Comparison of ENCODE assay signal across 8 cellular contexts in genomic region chr16:29900102-29900887, GRCh38. TPM values are rescaled to one million over a fixed set of nuclear protein-coding genes. Genes with fewer than 3 reads are reported as not detected.
A peak's percentile ranks its signal among the peaks of the same experiment; 100 is the strongest.
DNase-seq lines count a peak whose midpoint lies in the region; ATAC-seq, FAIRE-seq and TF ChIP-seq lines count a peak whose summit lies in the region.

A gene with protein sequence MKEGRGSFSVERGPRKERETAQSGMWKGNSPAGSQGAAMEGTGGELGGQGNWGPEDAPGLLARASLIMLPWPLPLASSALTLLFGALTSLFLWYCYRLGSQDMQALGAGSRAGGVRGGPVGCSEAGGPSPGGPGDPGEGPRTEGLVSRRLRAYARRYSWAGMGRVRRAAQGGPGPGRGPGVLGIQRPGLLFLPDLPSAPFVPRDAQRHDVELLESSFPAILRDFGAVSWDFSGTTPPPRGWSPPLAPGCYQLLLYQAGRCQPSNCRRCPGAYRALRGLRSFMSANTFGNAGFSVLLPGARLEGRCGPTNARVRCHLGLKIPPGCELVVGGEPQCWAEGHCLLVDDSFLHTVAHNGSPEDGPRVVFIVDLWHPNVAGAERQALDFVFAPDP (plus strand): TSS chr16:29900488. CDS start chr16:29900972, 484 bp downstream.

- TF ChIP-seq POLR2A in K562 (conservative IDR thresholded peaks at IDR 0.05) = no peak

- H4K20me1 ChIP-seq in BLaER1 = peaks cover 29% of the 10 kb centered on the region; the same call in 1 of the 2 replicates
- H4K20me1 ChIP-seq in K562 (replicated peaks; ENCODE audit: control insufficient read depth, insufficient read depth, low read length) = peaks cover 11% of the 10 kb centered on the region; the same call in 1 of the 2 replicates

- ATAC-seq in K562 (peak; percentile 89), HG03139 (IDR thresholded peaks at IDR 0.05; ENCODE audit: unreplicated experiment) (no peak)

- 2% methylated on average over 18 of the region's 67 CpGs for WGBS in K562 (ENCODE audit: insufficient coverage, low coverage, missing lambda C conversion rate)
- no CpG with 5 or more reads among the region's 67 CpGs for WGBS in iPS DF 6.9 (ENCODE audit: insufficient coverage, insufficient read length)

- H3K4me2 ChIP-seq in BLaER1 (peak within 1 kb of the TSS; percentile 96), K562 (ENCODE audit: insufficient read depth, low read length) (peak within 1 kb of the TSS; percentile 74)

- FAIRE-seq in K562 (lab: Jason Lieb, UNC) = no peak

- H3K9me3 ChIP-seq in BLaER1 (no peaks in the 10 kb centered on the region), K562 (replicated peaks; ENCODE audit: control insufficient read depth, insufficient read depth, low read depth, low read length) (no peaks in the 10 kb centered on the region), iPS DF 6.9 (ENCODE audit: control insufficient read depth, insufficient read depth, low read length) (no peaks in the 10 kb centered on the region)

- peaks cover 21% of the 10 kb centered on the region for H3K4me1 ChIP-seq in BLaER1
- peaks cover 0 to 32% of the 10 kb centered on the region in 2 experiments; a peak in 3 of 5 replicates for H3K4me1 ChIP-seq in K562 (replicated peaks in 1 of 2; ENCODE audit: control insufficient read depth in 2 of 2, insufficient read depth in 2 of 2, low read length in 2 of 2)
- H3K4me1 ChIP-seq in iPS DF 6.9 (ENCODE audit: control insufficient read depth, insufficient read depth, low read length) = peaks cover 4% of the 10 kb centered on the region; the same call in 1 of the 2 replicates

- no peak within 1 kb of the TSS for H3K9ac ChIP-seq in BLaER1
- H3K9ac ChIP-seq in K562 (ENCODE audit: insufficient read depth in 1 of 2, low read depth in 2 of 2, low read length in 2 of 2) = peak within 1 kb of the TSS in 1 of 2 experiments; percentile 84; a peak in 2 of 4 replicates

- H3K27me3 ChIP-seq in BLaER1 = peaks cover 36% of the 10 kb centered on the region
- peaks cover 11 to 23% of the 10 kb centered on the region in 2 experiments for H3K27me3 ChIP-seq in K562 (ENCODE audit: control insufficient read depth in 2 of 2, insufficient read depth in 2 of 2, low read length in 2 of 2)
- no peaks in the 10 kb centered on the region for H3K27me3 ChIP-seq in iPS DF 6.9 (ENCODE audit: control insufficient read depth, insufficient read depth, low read length)

- CTCF ChIA-PET in K562 (lab: Yijun Ruan, JAX; ENCODE audit: low intra/inter-chr PET ratio) = no interaction called here

- TF ChIP-seq EP300 in K562 (IDR thresholded peaks at IDR 0.05; ENCODE audit: low read length) = no peak

- H2AFZ ChIP-seq in K562 (ENCODE audit: low read depth, low read length) = peak within 1 kb of the TSS; percentile 80

- no peak within 1 kb of the TSS for H3K27ac ChIP-seq in BLaER1
- H3K27ac ChIP-seq in K562 (ENCODE audit: extremely low read depth, low read depth, low read length) = no peak within 1 kb of the TSS
- H3K27ac ChIP-seq in iPS DF 6.9 (ENCODE audit: low read length) = no peak within 1 kb of the TSS

- no peak for TF ChIP-seq RAD21 in K562 (CRISPR knock-in tag; conservative IDR thresholded peaks at IDR 0.05 in 1 of 2, IDR thresholded peaks at IDR 0.05 in 1 of 2)

- H3K79me2 ChIP-seq in K562 (ENCODE audit: control insufficient read depth, insufficient read depth, low read length) = no peaks in the 10 kb centered on the region

- BruUV-seq in K562 (replicated peaks; lab: Mats Ljungman, UMichigan) = no TSS peak

- in situ Hi-C loops in K562 (cut with MboI) = no loop called here

- intact Hi-C loops in K562 (cut with micrococcal nuclease) = no loop called here

- peak within 1 kb of the TSS; percentile 68 for H3K4me3 ChIP-seq in BLaER1
- peak within 1 kb of the TSS; percentile 59 for H3K4me3 ChIP-seq in K562
- H3K4me3 ChIP-seq in iPS DF 6.9 (ENCODE audit: low read length) = peak within 1 kb of the TSS; percentile 75
- peak within 1 kb of the TSS; percentile 81 for H3K4me3 ChIP-seq in retinal pigment epithelial cell (ENCODE audit: low read length)

- H3K36me3 ChIP-seq in BLaER1 (no peaks in the 10 kb centered on the region), K562 (ENCODE audit: control insufficient read depth, insufficient read depth, low read length) (no peaks in the 10 kb centered on the region), iPS DF 6.9 (ENCODE audit: control insufficient read depth, insufficient read depth, low read length) (peaks cover 3% of the 10 kb centered on the region; the same call in 1 of the 2 replicates)

- peak; percentile 94 for DNase-seq in GM20000 (ENCODE audit: low spot score)
- peak; percentile 59 for DNase-seq in NAMALWA (ENCODE audit: low spot score)
- peak; percentile 52 for DNase-seq in T-helper 22 cell (ENCODE audit: low read depth)
- peak in 3 of 4 experiments; percentile 52 to 94 (median 91) for DNase-seq in K562 (ENCODE audit: extremely low read depth in 1 of 4, low spot score in 3 of 4)
- DNase-seq in iPS DF 6.9 (ENCODE audit: low read depth, low spot score) = no peak
- DNase-seq in retinal pigment epithelial cell (ENCODE audit: low read depth) = peak; percentile 89

- H3K9me1 ChIP-seq in K562 (ENCODE audit: control insufficient read depth, insufficient read depth, low read length) = peaks cover 3% of the 10 kb centered on the region

- TF ChIP-seq CTCF in GM20000 (IDR thresholded peaks at IDR 0.05; ENCODE audit: extremely low read depth, missing control alignments) (no peak), K562 (IDR thresholded peaks at IDR 0.05 in 2 of 3, conservative IDR thresholded peaks at IDR 0.05 in 1 of 3; ENCODE audit: insufficient read depth in 2 of 3, low read depth in 1 of 3, low read length in 3 of 3) (no peak), retinal pigment epithelial cell (conservative IDR thresholded peaks at IDR 0.05; ENCODE audit: low read depth, low read length) (no peak)

- POLR2A ChIA-PET in K562 (lab: Yijun Ruan, JAX) = interaction anchor here (0.7 to 1.6 kb wide), 6 partner anchors 12 to 95 kb away, joined by 3 to 5 read pairs (median 4); partner anchors contain the start of gene HIRIP3

TF ChIP-seq in K562, 482 proteins besides CTCF, POLR2A, EP300 and RAD21 (continues in another document):
- TF ChIP-seq ETV5 (CRISPR knock-in tag; IDR thresholded peaks at IDR 0.05; ENCODE audit: low read depth) (peak; percentile 64; the same call in 1 of the 2 replicates), ZNF12 (CRISPR knock-in tag; IDR thresholded peaks at IDR 0.05) (no peak)
- TF ChIP-seq, protein P1, sequence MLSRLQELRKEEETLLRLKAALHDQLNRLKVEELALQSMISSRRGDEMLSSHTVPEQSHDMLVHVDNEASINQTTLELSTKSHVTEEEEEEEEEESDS (CRISPR knock-in tag; IDR thresholded peaks at IDR 0.05) = no peak

RNA-seq across cellular contexts. Expression of the gene that starts here (rescaled TPM):
- not detected in 2 replicates for total RNA-seq in K562 (2011; cell fraction: chromatin; rRNA removed; ENCODE audit: low replicate concordance)
- 0.33 TPM in 1 of 2 replicates, not detected in the other for total RNA-seq in K562 (2011; cell fraction: nucleolus; rRNA removed)
- 0.29 TPM in 1 of 2 replicates, not detected in the other for total RNA-seq in K562 (2011; cell fraction: nucleoplasm; rRNA removed)
- not detected in 2 replicates for total RNA-seq in K562 (2014; rRNA removed)
- not detected in 2 replicates for total RNA-seq in K562 (2014; rRNA removed; fragmentation: Illumina TruSeq; extraction: Trizol)
- not detected in 2 replicates for total RNA-seq in K562 (2015; rRNA removed; fragmentation: Illumina TruSeq; extraction: Trizol)
- total RNA-seq in K562 (2021) = 0.18 and 0.22 TPM in 2 replicates
- polyA plus RNA-seq in K562 (2011; rRNA removed) = 0.07 and 0.25 TPM in 2 replicates
- polyA plus RNA-seq in K562 (2011; cell fraction: cytosol; rRNA removed) = 0.92 TPM in 1 of 2 replicates, not detected in the other
- 0.15 and 0.64 TPM in 2 replicates for polyA plus RNA-seq in K562 (2011; cell fraction: nucleus; rRNA removed)
- 0.21 and 0.29 TPM in 2 replicates for polyA plus RNA-seq in K562 (2012)
- 0.29 TPM in 1 of 2 replicates, not detected in the other for polyA plus RNA-seq in K562 (2014; fragmentation: Illumina TruSeq; extraction: Trizol)
- under 1 TPM in 1 of 2 experiments, not detected in 1; 0.03 TPM for polyA plus RNA-seq in K562 (2014; fragmentation: Nextera tagmentation; extraction: Ambion mirVana)
- polyA plus RNA-seq in K562 (2014; rRNA removed) = 0.32 and 0.70 TPM in 2 replicates
- not detected in 2 replicates for polyA minus RNA-seq in K562 (2011; rRNA and poly(A)+ RNA removed)
- not detected in 2 replicates for polyA minus RNA-seq in K562 (2011; cell fraction: cytosol; rRNA and poly(A)+ RNA removed)
- not detected in 2 replicates for polyA minus RNA-seq in K562 (2011; cell fraction: nucleus; rRNA and poly(A)+ RNA removed)

Comparison
In these comparisons a context has a peak if more than half of its experiments do, and no peak if none do; other contexts are left out.
1. Peak in DNase-seq, ATAC-seq, H3K4me3 ChIP-seq and H3K4me2 ChIP-seq in K562; RNA of the gene not detected or under 1 TPM.